Comparison of ENCODE assay signal across 8 cellular contexts in the genomic region with DNA sequence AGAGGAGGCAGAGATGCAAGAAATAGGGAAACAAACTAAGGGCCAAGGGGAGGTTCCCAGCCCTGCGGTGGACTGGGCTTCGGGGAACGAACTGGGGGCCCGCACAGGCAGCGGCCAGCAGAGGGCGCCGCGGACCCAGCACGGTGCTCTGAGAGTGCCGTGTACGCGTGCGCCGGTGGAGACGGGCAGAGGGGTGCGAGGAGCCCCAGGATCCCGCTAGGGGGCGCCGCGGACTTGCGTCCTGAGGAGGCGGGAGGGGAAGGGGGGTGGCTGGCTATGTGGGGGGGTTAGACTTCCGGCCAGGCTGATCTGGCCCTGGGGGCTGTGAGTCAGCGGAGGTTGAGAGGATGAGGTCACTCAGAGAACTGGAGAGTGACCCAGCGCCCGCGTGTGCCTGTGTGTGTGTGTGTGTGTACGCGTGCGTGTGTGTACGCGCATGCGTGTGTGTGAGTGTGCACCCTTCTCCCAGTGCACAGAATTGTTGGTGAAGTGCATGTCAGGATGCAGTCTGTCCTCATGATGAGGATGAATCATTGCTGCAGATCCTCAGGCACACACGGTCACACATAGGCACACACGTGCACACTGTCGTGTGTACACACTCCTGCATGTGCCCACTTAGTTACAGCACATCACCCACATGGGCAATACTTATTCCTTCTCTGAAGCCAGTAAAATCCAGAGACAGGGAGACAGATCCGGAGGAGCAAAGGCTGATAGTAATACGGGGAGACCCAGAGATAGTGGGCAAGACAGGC. TPM values are rescaled to one million over a fixed set of nuclear protein-coding genes. Genes with fewer than 3 reads are reported as not detected.
DNase-seq lines count a peak whose midpoint lies in the region; ATAC-seq and TF ChIP-seq lines count a peak whose summit lies in the region.

No MANE protein-coding gene starts in this region.

- H3K36me3 Mint-ChIP-seq in activated naive CD8-positive, alpha-beta T cell treated with anti-CD3 and anti-CD28 coated beads, Interleukin-2, amount 50 U/mL, for 24 hours (ENCODE audit: low read depth), result no peaks in the 10 kb centered on the region
- no peaks in the 10 kb centered on the region for H3K36me3 Mint-ChIP-seq in progenitor cell of endocrine pancreas (ENCODE audit: insufficient read depth)

- intact Hi-C loops in heart left ventricle (cut with DNase I) (loop anchor here (1.0 to 10.0 kb wide), 12 partner anchors 17 to 545 kb away; partner anchors contain the start of genes NES (in 5 of the 10), MEF2D (in 3 of the 10), CRABP2 (in 1 of the 10) and LMNA (in 1 of the 10)), upper lobe of right lung (cut with DNase I) (no loop called here)

- peak; percentile 75 for DNase-seq in GF-D8 (lab: John Stamatoyannopoulos, UW)
- peak; percentile 93 for DNase-seq in NCI-H1436 (lab: John Stamatoyannopoulos, UW)
- peak; percentile 94 for DNase-seq in SW480 (ENCODE audit: low spot score)
- peak; percentile 99 for DNase-seq in activated naive CD8-positive, alpha-beta T cell treated with anti-CD3 and anti-CD28 coated beads, Interleukin-2, amount 50 U/mL, for 24 hours
- DNase-seq in heart left ventricle, result peak; percentile 97 to 98 (median 98)
- DNase-seq in progenitor cell of endocrine pancreas (ENCODE audit: low spot score, unreplicated experiment), result peak; percentile 99
- peak; percentile 97 for DNase-seq in upper lobe of right lung

- H3K4me3 ChIP-seq in heart left ventricle (peak overlapping the region in 10 of 12 donors; percentile 19 to 46 (median 42)), upper lobe of right lung (peak overlapping the region; percentile 21)

- no peaks in the 10 kb centered on the region for H3K9me3 Mint-ChIP-seq in activated naive CD8-positive, alpha-beta T cell treated with anti-CD3 and anti-CD28 coated beads, Interleukin-2, amount 50 U/mL, for 24 hours
- no peaks in the 10 kb centered on the region for H3K9me3 Mint-ChIP-seq in progenitor cell of endocrine pancreas (ENCODE audit: low read depth)

- peaks cover 26 to 82% (median 69%) of the 10 kb centered on the region in 12 donors for H3K4me1 ChIP-seq in heart left ventricle
- H3K4me1 ChIP-seq in upper lobe of right lung, result peaks cover 65% of the 10 kb centered on the region

- ATAC-seq in HG02623 (IDR thresholded peaks at IDR 0.05; ENCODE audit: unreplicated experiment), result peak; percentile 46
- peak; percentile 91 for ATAC-seq in activated naive CD8-positive, alpha-beta T cell treated with anti-CD3 and anti-CD28 coated beads, Interleukin-2, amount 50 U/mL, for 24 hours
- ATAC-seq in heart left ventricle, result peak; percentile 81 to 88 (median 83)
- ATAC-seq in upper lobe of right lung, result peak; percentile 93

- WGBS in heart left ventricle, 4 donors, result 9 to 17% (median 11%) methylated on average over 37 to 38 of the region's 38 CpGs

- H3K4me1 Mint-ChIP-seq in activated naive CD8-positive, alpha-beta T cell treated with anti-CD3 and anti-CD28 coated beads, Interleukin-2, amount 50 U/mL, for 24 hours, result peaks cover 49% of the 10 kb centered on the region
- H3K4me1 Mint-ChIP-seq in progenitor cell of endocrine pancreas (ENCODE audit: low read depth), result peaks cover 29% of the 10 kb centered on the region

- H3K27ac ChIP-seq in heart left ventricle, result peak overlapping the region; percentile 53 to 99 (median 96)
- peak overlapping the region; percentile 69 for H3K27ac ChIP-seq in upper lobe of right lung

- peak overlapping the region; percentile 78 for H3K4me3 Mint-ChIP-seq in activated naive CD8-positive, alpha-beta T cell treated with anti-CD3 and anti-CD28 coated beads, Interleukin-2, amount 50 U/mL, for 24 hours
- H3K4me3 Mint-ChIP-seq in progenitor cell of endocrine pancreas (ENCODE audit: low read depth), result no peak overlapping the region

- H3K36me3 ChIP-seq in heart left ventricle (no peaks in the 10 kb centered on the region), upper lobe of right lung (no peaks in the 10 kb centered on the region)

- H3K27me3 ChIP-seq in heart left ventricle (peaks cover 0 to 21% (median 0%) of the 10 kb centered on the region in 9 donors), upper lobe of right lung (peaks cover 16% of the 10 kb centered on the region)

- TF ChIP-seq POLR2A in heart left ventricle (IDR thresholded peaks at IDR 0.05), result peak in 1 of 2 donors; percentile 33

- H3K27ac Mint-ChIP-seq in activated naive CD8-positive, alpha-beta T cell treated with anti-CD3 and anti-CD28 coated beads, Interleukin-2, amount 50 U/mL, for 24 hours, result peak overlapping the region; percentile 81
- H3K27ac Mint-ChIP-seq in progenitor cell of endocrine pancreas, result peak overlapping the region; percentile 87

- TF ChIP-seq CTCF in heart left ventricle (IDR thresholded peaks at IDR 0.05) (peak; percentile 94 to 100 (median 98)), progenitor cell of endocrine pancreas (IDR thresholded peaks at IDR 0.05; ENCODE audit: unreplicated experiment) (peak; percentile 98), upper lobe of right lung (IDR thresholded peaks at IDR 0.05) (peak; percentile 95)

- H3K9me3 ChIP-seq in heart left ventricle, result no peaks in the 10 kb centered on the region
- no peaks in the 10 kb centered on the region for H3K9me3 ChIP-seq in upper lobe of right lung

- H3K27me3 Mint-ChIP-seq in activated naive CD8-positive, alpha-beta T cell treated with anti-CD3 and anti-CD28 coated beads, Interleukin-2, amount 50 U/mL, for 24 hours, result peaks cover 27% of the 10 kb centered on the region
- peaks cover 45% of the 10 kb centered on the region for H3K27me3 Mint-ChIP-seq in progenitor cell of endocrine pancreas

RNA-seq across cellular contexts. Expression of gene NES, which starts 17.0 kb away (rescaled TPM):
- 100 to 1,000 TPM in 7 of 9 donors, 10 to 100 TPM in 2; 75.3 to 499 (median 158) TPM for total RNA-seq in heart left ventricle
- 100 to 1,000 TPM in 1 of 2 donors, 10 to 100 TPM in 1; 59.7 to 160 TPM for polyA plus RNA-seq in heart left ventricle
- total RNA-seq in progenitor cell of endocrine pancreas, result 33.9 and 39.2 TPM in 2 replicates
- 54.7 TPM for total RNA-seq in upper lobe of right lung

RNA-seq across cellular contexts. Expression of gene BCAN, which starts 18.3 kb away (rescaled TPM):
- under 1 TPM in 4 of 9 donors, not detected in 5; 0.09 to 0.27 (median 0.15) TPM for total RNA-seq in heart left ventricle
- polyA plus RNA-seq in heart left ventricle, result under 1 TPM; 0.10 to 0.15 TPM
- not detected in 2 replicates for total RNA-seq in progenitor cell of endocrine pancreas
- total RNA-seq in upper lobe of right lung, result not detected

RNA-seq across cellular contexts. Expression of gene HAPLN2, which starts 41.0 kb away (rescaled TPM):
- total RNA-seq in heart left ventricle (1 to 10 TPM in 4 of 9 donors, under 1 TPM in 5; 0.52 to 2.4 (median 0.95) TPM), progenitor cell of endocrine pancreas (0.38 and 0.93 TPM in 2 replicates), upper lobe of right lung (0.78 TPM)
- polyA plus RNA-seq in heart left ventricle, result 1 to 10 TPM; 1.2 to 3.0 TPM

RNA-seq across cellular contexts. Expression of gene CRABP2, which starts 45.2 kb away (rescaled TPM):
- total RNA-seq in heart left ventricle (10 to 100 TPM in 1 of 9 donors, 1 to 10 TPM in 4, under 1 TPM in 1, not detected in 3; 0.80 to 11.4 (median 1.7) TPM), progenitor cell of endocrine pancreas (70.4 and 125 TPM in 2 replicates), upper lobe of right lung (1.4 TPM)
- polyA plus RNA-seq in heart left ventricle, result 1 to 10 TPM in 1 of 2 donors, under 1 TPM in 1; 0.46 to 1.5 TPM

RNA-seq across cellular contexts. Expression of gene GPATCH4, which starts 58.9 kb away (rescaled TPM):
- 10 to 100 TPM in 8 of 9 donors, 1 to 10 TPM in 1; 8.8 to 30.1 (median 12.6) TPM for total RNA-seq in heart left ventricle
- 10 to 100 TPM; 21.6 to 67.5 TPM for polyA plus RNA-seq in heart left ventricle
- 26.2 and 27.0 TPM in 2 replicates for total RNA-seq in progenitor cell of endocrine pancreas
- total RNA-seq in upper lobe of right lung, result 22.4 TPM

Comparison
In these comparisons a context has a peak if more than half of its experiments do, and no peak if none do; other contexts are left out.
1. Peak in every context shown above with its lines: DNase-seq, ATAC-seq, H3K4me3 ChIP-seq and H3K27ac ChIP-seq.